In genomic region chr5:75663621-75664285, GRCh38 we compare ENCODE assay signal across 19 cellular contexts.
"Had no signal": no experiment of that assay in that cellular context is flagged by ENCODE, and none has a peak within 500 bp of the region (broad histone marks: within the 10 kb centered on the region; RNA-seq: fewer than 3 reads in every experiment).

No MANE protein-coding gene starts in this region.

- H3K36me3 Mint-ChIP-seq: activated naive CD4-positive, alpha-beta T cell treated with anti-CD3 and anti-CD28 coated beads, Interleukin-2, amount 50 U/mL, for 72 hours; WTC11 had no signal

- H3K9me3 ChIP-seq: gastroesophageal sphincter, mucosa of descending colon, sigmoid colon, spleen, thoracic aorta had no signal

- ATAC-seq: activated CD8-positive, alpha-beta T cell treated with anti-CD3 and anti-CD28 coated beads, Interleukin-2, amount 10 ng/mL, durations not matched to agents 7 days and 5 days; activated naive CD4-positive, alpha-beta T cell treated with anti-CD3 and anti-CD28 coated beads, Interleukin-2, amount 50 U/mL, for 72 hours; activated T-cell treated with anti-CD3 and anti-CD28 coated beads, Interleukin-2, amount 50 U/mL, for 72 hours; gastroesophageal sphincter; mucosa of descending colon; naive thymus-derived CD4-positive, alpha-beta T cell; WTC11 had no signal

- H3K4me3 ChIP-seq: gastroesophageal sphincter, mucosa of descending colon, sigmoid colon, spleen, thoracic aorta had no signal

- H3K27me3 ChIP-seq: brain microvascular endothelial cell, gastroesophageal sphincter, sigmoid colon, spleen had no signal

- H3K27me3 Mint-ChIP-seq: naive thymus-derived CD4-positive, alpha-beta T cell had no signal

- H3K9me3 Mint-ChIP-seq: activated naive CD4-positive, alpha-beta T cell treated with anti-CD3 and anti-CD28 coated beads, Interleukin-2, amount 50 U/mL, for 72 hours; activated T-cell treated with anti-CD3 and anti-CD28 coated beads, Interleukin-2, amount 50 U/mL, for 72 hours; stimulated activated naive CD8-positive, alpha-beta T cell treated with anti-CD3 and anti-CD28 coated beads, Interleukin-15, Interleukin-2, amounts not matched to agents 100 ng/mL and 50 ng/mL, for 24 hours; WTC11 had no signal

- H3K27ac ChIP-seq: brain microvascular endothelial cell, gastroesophageal sphincter, sigmoid colon, spleen, thoracic aorta had no signal

- H3K4me3 Mint-ChIP-seq: activated CD8-positive, alpha-beta T cell treated with anti-CD3 and anti-CD28 coated beads, Interleukin-2, amount 10 ng/mL, durations not matched to agents 7 days and 5 days; activated T-cell treated with anti-CD3 and anti-CD28 coated beads, Interleukin-2, amount 50 U/mL, for 72 hours; naive thymus-derived CD4-positive, alpha-beta T cell; stimulated activated naive CD8-positive, alpha-beta T cell treated with anti-CD3 and anti-CD28 coated beads, Interleukin-15, Interleukin-2, amounts not matched to agents 100 ng/mL and 50 ng/mL, for 24 hours; WTC11 had no signal

- H3K36me3 ChIP-seq: brain microvascular endothelial cell, gastroesophageal sphincter, sigmoid colon, spleen, thoracic aorta had no signal

- H3K4me1 ChIP-seq: gastroesophageal sphincter had no signal

- DNase-seq: activated CD4-positive, alpha-beta T cell treated with anti-CD3 and anti-CD28 coated beads for 48 hours; activated CD8-positive, alpha-beta memory T cell treated with anti-CD3 and anti-CD28 coated beads, Interleukin-2, amount 50 U/mL, for 4 hours; activated CD8-positive, alpha-beta T cell treated with anti-CD3 and anti-CD28 coated beads, Interleukin-2, amount 10 ng/mL, durations not matched to agents 7 days and 5 days; activated gamma-delta T cell; activated T-cell treated with anti-CD3 and anti-CD28 coated beads, Interleukin-2, amount 50 U/mL, for 72 hours; amniotic stem cell; brain microvascular endothelial cell; mammary epithelial cell; mucosa of descending colon; naive thymus-derived CD4-positive, alpha-beta T cell; occipital lobe; sigmoid colon; spleen; T-helper 2 cell had no signal

- H3K27ac Mint-ChIP-seq: activated CD8-positive, alpha-beta T cell treated with anti-CD3 and anti-CD28 coated beads, Interleukin-2, amount 10 ng/mL, durations not matched to agents 7 days and 5 days; activated naive CD4-positive, alpha-beta T cell treated with anti-CD3 and anti-CD28 coated beads, Interleukin-2, amount 50 U/mL, for 72 hours; naive thymus-derived CD4-positive, alpha-beta T cell; stimulated activated naive CD8-positive, alpha-beta T cell treated with anti-CD3 and anti-CD28 coated beads, Interleukin-15, Interleukin-2, amounts not matched to agents 100 ng/mL and 50 ng/mL, for 24 hours; WTC11 had no signal
